Comparison of ENCODE assay signal across 1 cellular context in the genomic region with DNA sequence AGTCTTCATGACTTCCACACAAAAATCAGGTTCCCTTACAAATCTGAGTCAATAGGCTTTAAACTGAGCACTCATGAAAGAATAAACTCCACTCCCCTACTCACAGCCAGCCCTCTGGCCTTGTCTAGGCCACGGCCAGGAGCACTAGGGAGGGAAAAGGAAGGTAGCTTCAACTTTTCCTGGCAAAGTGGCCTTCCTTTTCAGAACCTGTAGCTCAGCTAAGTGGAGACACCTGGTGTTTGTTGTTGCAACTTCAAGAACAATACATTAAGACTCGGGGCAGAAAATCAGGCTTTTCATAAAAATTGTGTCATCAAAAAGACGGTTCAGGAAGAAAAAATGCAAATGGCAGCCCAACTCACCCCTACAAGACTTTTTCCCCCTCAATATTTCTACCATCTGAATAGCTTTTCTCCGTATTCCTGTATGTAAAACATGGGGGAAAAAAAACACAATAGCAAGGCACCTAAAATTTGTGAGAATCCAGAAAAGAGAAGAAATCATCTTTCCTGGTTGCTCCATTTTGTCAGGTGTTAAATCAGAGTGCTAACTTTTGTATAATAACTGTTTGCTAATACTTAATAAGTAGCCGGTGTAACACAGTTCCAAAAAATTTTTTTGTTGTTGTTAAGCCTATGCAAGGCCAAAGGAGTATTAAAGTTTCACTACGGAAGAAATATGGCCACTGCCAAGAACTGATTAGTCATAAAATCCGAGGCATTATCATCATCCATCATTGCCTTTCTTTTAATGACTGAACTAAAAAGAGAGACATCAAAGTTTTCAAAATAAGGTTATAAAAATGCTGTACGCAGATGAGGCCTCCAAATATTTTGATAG.
TF ChIP-seq lines count a peak whose summit lies in the region.

No MANE protein-coding gene starts in this region.

TF ChIP-seq in SK-N-SH, 30 proteins besides CTCF, POLR2A, EP300 and RAD21 (continued from another document):
- TF ChIP-seq FOSL2 (IDR thresholded peaks at IDR 0.05; ENCODE audit: borderline replicate concordance, low read depth): peak; percentile 78; the same call in 1 of the 2 replicates
- TF ChIP-seq, protein P1, sequence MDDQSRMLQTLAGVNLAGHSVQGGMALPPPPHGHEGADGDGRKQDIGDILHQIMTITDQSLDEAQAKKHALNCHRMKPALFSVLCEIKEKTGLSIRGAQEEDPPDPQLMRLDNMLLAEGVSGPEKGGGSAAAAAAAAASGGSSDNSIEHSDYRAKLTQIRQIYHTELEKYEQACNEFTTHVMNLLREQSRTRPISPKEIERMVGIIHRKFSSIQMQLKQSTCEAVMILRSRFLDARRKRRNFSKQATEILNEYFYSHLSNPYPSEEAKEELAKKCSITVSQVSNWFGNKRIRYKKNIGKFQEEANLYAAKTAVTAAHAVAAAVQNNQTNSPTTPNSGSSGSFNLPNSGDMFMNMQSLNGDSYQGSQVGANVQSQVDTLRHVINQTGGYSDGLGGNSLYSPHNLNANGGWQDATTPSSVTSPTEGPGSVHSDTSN (IDR thresholded peaks at IDR 0.05): peak; percentile 94
- TF ChIP-seq RXRA (IDR thresholded peaks at IDR 0.05; ENCODE audit: borderline replicate concordance, low read depth): no peak
- TF ChIP-seq RCOR1 (IDR thresholded peaks at IDR 0.05; ENCODE audit: low read length): no peak
- no peak for TF ChIP-seq NRF1 (IDR thresholded peaks at IDR 0.05; ENCODE audit: low read depth, low read length)
- peak; percentile 27; the same call in 1 of the 2 replicates for TF ChIP-seq TEAD4 (IDR thresholded peaks at IDR 0.05; ENCODE audit: borderline replicate concordance, insufficient read depth)
- TF ChIP-seq, protein P2, sequence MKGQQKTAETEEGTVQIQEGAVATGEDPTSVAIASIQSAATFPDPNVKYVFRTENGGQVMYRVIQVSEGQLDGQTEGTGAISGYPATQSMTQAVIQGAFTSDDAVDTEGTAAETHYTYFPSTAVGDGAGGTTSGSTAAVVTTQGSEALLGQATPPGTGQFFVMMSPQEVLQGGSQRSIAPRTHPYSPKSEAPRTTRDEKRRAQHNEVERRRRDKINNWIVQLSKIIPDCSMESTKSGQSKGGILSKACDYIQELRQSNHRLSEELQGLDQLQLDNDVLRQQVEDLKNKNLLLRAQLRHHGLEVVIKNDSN (IDR thresholded peaks at IDR 0.05; ENCODE audit: borderline replicate concordance, low read depth): no peak
- TF ChIP-seq MXI1 (IDR thresholded peaks at IDR 0.05; ENCODE audit: low read depth, low read length): no peak
- TF ChIP-seq RFX5 (IDR thresholded peaks at IDR 0.05; ENCODE audit: low read length): no peak
- TF ChIP-seq, protein P3, sequence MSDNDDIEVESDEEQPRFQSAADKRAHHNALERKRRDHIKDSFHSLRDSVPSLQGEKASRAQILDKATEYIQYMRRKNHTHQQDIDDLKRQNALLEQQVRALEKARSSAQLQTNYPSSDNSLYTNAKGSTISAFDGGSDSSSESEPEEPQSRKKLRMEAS (IDR thresholded peaks at IDR 0.05; ENCODE audit: low read depth): no peak
- peak; percentile 42; the same call in 1 of the 2 replicates for TF ChIP-seq SIN3A (IDR thresholded peaks at IDR 0.05; ENCODE audit: borderline replicate concordance, low read depth, low read length)
- peak; percentile 62 for TF ChIP-seq TCF12 (IDR thresholded peaks at IDR 0.05)
- TF ChIP-seq TAF1 (IDR thresholded peaks at IDR 0.05; ENCODE audit: borderline replicate concordance, low read depth, low read length): no peak
TF ChIP-seq in SK-N-SH: peak in this region for 9.
